In genomic region chr11:114400222-114400973, GRCh38 we compare ENCODE assay signal across 8 cellular contexts. TPM values are rescaled to one million over a fixed set of nuclear protein-coding genes. Genes with fewer than 3 reads are reported as not detected.
DNase-seq lines count a peak whose midpoint lies in the region; TF ChIP-seq lines count a peak whose summit lies in the region.

C11orf71 (minus strand) TSS chr11:114400511; CDS start chr11:114400331, 180 bp downstream.
RBM7 (plus strand) TSS chr11:114400666; CDS start chr11:114400672, 6 bp downstream.

- H3K36me3 ChIP-seq in suprapubic skin, result peaks cover 4% of the 10 kb centered on the region

- TF ChIP-seq POLR2A in suprapubic skin (IDR thresholded peaks at IDR 0.05), result peak; percentile 62 to 97

- H3K27ac ChIP-seq in suprapubic skin, result peak within 1 kb of the TSS; percentile 98

- H3K4me3 ChIP-seq in suprapubic skin, result peak within 1 kb of the TSS; percentile 85

- TF ChIP-seq EP300 in suprapubic skin (IDR thresholded peaks at IDR 0.05), result no peak

- in situ Hi-C loops in SK-MEL-5 (cut with HindIII; ENCODE audit: low pct_unique_long_range_greater_than_20kb, low sequenced_read_pairs), result no loop called here

- TF ChIP-seq CTCF in suprapubic skin (IDR thresholded peaks at IDR 0.05), result no peak

- DNase-seq in GM04504 (ENCODE audit: low read depth), result peak; percentile 98
- DNase-seq in HEK293T (ENCODE audit: extremely low spot score), result peak; percentile 90
- DNase-seq in MV-4-11 (lab: John Stamatoyannopoulos, UW), result peak; percentile 97
- peak; percentile 96 for DNase-seq in SK-MEL-5 (ENCODE audit: low read depth, low spot score)
- DNase-seq in activated naive CD4-positive, alpha-beta T cell treated with anti-CD3 and anti-CD28 coated beads, Interleukin-2, amount 50 U/mL, for 16 hours, result peak; percentile 98
- peak; percentile 95 for DNase-seq in globus pallidus (ENCODE audit: low spot score)
- peak; percentile 31 to 96 (median 93) for DNase-seq in nucleus accumbens (lab: John Stamatoyannopoulos, UW)
- peak; percentile 98 to 99 for DNase-seq in suprapubic skin (ENCODE audit: low spot score in 2 of 2)

- under 1% methylated on average over 35 of the region's 69 CpGs for WGBS in suprapubic skin

- H3K27me3 ChIP-seq in suprapubic skin, result no peaks in the 10 kb centered on the region

- no peaks in the 10 kb centered on the region for H3K9me3 ChIP-seq in suprapubic skin

- H3K4me1 ChIP-seq in suprapubic skin, result peaks cover 54% of the 10 kb centered on the region

- CTCF ChIA-PET in HEK293T (lab: Yijun Ruan, JAX), result interaction anchor here (1.3 kb wide), 1 partner anchor 60 kb away, joined by 5 read pairs; no protein-coding TSS in a partner anchor

- POLR2A ChIA-PET in HEK293T (lab: Yijun Ruan, JAX), result no interaction called here

TF ChIP-seq in HEK293T, 16 proteins besides CTCF, POLR2A, EP300 and RAD21:
- TF ChIP-seq L3MBTL2 (conservative IDR thresholded peaks at IDR 0.05) (peak; percentile 61), NFRKB (IDR thresholded peaks at IDR 0.05) (no peak)

RNA-seq across cellular contexts. Expression of gene C11orf71, which starts in this region (rescaled TPM):
- total RNA-seq in SK-MEL-5 (2014; rRNA removed; shearing (Covaris generic)), result 7.9 and 8.7 TPM in 2 replicates
- 6.7 and 7.1 TPM in 2 replicates for polyA plus RNA-seq in SK-MEL-5 (2015; cell fraction: cytosol; rRNA removed)
- 16.7 and 25.2 TPM in 2 replicates for polyA plus RNA-seq in SK-MEL-5 (2015; cell fraction: nucleus; rRNA removed)
- 10 to 100 TPM in 3 of 4 donors, 1 to 10 TPM in 1; 9.7 to 13.3 (median 11.8) TPM for total RNA-seq in suprapubic skin

RNA-seq across cellular contexts. Expression of gene RBM7, which starts in this region (rescaled TPM):
- total RNA-seq in SK-MEL-5 (2014; rRNA removed; shearing (Covaris generic)), result 23.8 and 29.0 TPM in 2 replicates
- polyA plus RNA-seq in SK-MEL-5 (2015; cell fraction: cytosol; rRNA removed), result 14.2 TPM in 2 replicates
- polyA plus RNA-seq in SK-MEL-5 (2015; cell fraction: nucleus; rRNA removed), result 8.3 and 14.5 TPM in 2 replicates
- 10 to 100 TPM; 10.2 to 18.4 (median 16.9) TPM for total RNA-seq in suprapubic skin

Comparison
In these comparisons a context has a peak if more than half of its experiments do, and no peak if none do; other contexts are left out.
1. Peak in every context shown above with its lines: DNase-seq, H3K4me3 ChIP-seq and H3K27ac ChIP-seq.